In genomic region chr12:14892726-14893442, GRCh38 we compare ENCODE assay signal across 9 cellular contexts. TPM values are rescaled to one million over a fixed set of nuclear protein-coding genes. Genes with fewer than 3 reads are reported as not detected.
DNase-seq lines count a peak whose midpoint lies in the region; ATAC-seq and TF ChIP-seq lines count a peak whose summit lies in the region.
"Had no signal": no experiment of that assay in that cellular context is flagged by ENCODE, and none has a peak within 500 bp of the region (broad histone marks: within the 10 kb centered on the region; RNA-seq: fewer than 3 reads in every experiment).

No MANE protein-coding gene starts in this region.

- H3K9me3 ChIP-seq in DOHH2 (ENCODE audit: control insufficient read depth, insufficient read depth, low read length), result no peaks in the 10 kb centered on the region
- H3K9me3 ChIP-seq in Panc1 (ENCODE audit: control insufficient read depth, insufficient read depth, low read depth, low read length), result no peaks in the 10 kb centered on the region
- H3K9me3 ChIP-seq: Caco-2 had no signal

- no peaks in the 10 kb centered on the region for H3K4me1 ChIP-seq in DOHH2 (ENCODE audit: control insufficient read depth, low read length)
- H3K4me1 ChIP-seq in Panc1 (ENCODE audit: control insufficient read depth, insufficient read depth, low read length), result no peaks in the 10 kb centered on the region
- H3K4me1 ChIP-seq: Caco-2 had no signal

- DNase-seq in Panc1 (ENCODE audit: low read depth, low spot score), result no peak
- peak; percentile 20 to 53 for DNase-seq in foreskin fibroblast
- peak; percentile 66 for DNase-seq in pons (ENCODE audit: low spot score)
- DNase-seq in LoVo (ENCODE audit: low spot score), result no peak
- no peak for DNase-seq in activated naive CD4-positive, alpha-beta T cell (lab: John Stamatoyannopoulos, UW)

- H3K4me3 ChIP-seq in DOHH2 (ENCODE audit: low read length) (no peak overlapping the region), Panc1 (ENCODE audit: low read depth in 2 of 2, low read length in 2 of 2) (no peak overlapping the region), foreskin fibroblast (ENCODE audit: low read depth in 1 of 2, low read length in 2 of 2) (no peak overlapping the region)

- ATAC-seq in Panc1, result no peak
- ATAC-seq in GM18505 (IDR thresholded peaks at IDR 0.05; ENCODE audit: unreplicated experiment), result no peak
- ATAC-seq in HG02852 (IDR thresholded peaks at IDR 0.05; ENCODE audit: unreplicated experiment), result no peak

- POLR2A ChIA-PET in Panc1 (lab: Charles Lee), result no interaction called here

- no peaks in the 10 kb centered on the region for H4K20me1 ChIP-seq in DOHH2 (ENCODE audit: control insufficient read depth, insufficient read depth, low read depth, low read length)

- H3K27ac ChIP-seq in DOHH2 (ENCODE audit: low read depth, low read length), result no peak overlapping the region
- H3K27ac ChIP-seq in Panc1 (ENCODE audit: low read length), result no peak overlapping the region

- no peak overlapping the region for H3K4me2 ChIP-seq in DOHH2 (ENCODE audit: low read length)

- TF ChIP-seq CTCF in DOHH2 (IDR thresholded peaks at IDR 0.05; ENCODE audit: low read depth, low read length, poor library complexity, severe bottlenecking), result peak; percentile 36
- TF ChIP-seq CTCF in Panc1 (IDR thresholded peaks at IDR 0.05), result peak; percentile 10; the same call in 1 of the 2 replicates
- TF ChIP-seq CTCF in foreskin fibroblast (IDR thresholded peaks at IDR 0.05; ENCODE audit: low read depth, low read length), result no peak

- H3F3A ChIP-seq in DOHH2 (ENCODE audit: control insufficient read depth, insufficient read depth), result no peaks in the 10 kb centered on the region

- in situ Hi-C loops in Panc1 (cut with HindIII; ENCODE audit: low pct_unique_long_range_greater_than_20kb, low sequenced_read_pairs), result no loop called here

- no peaks in the 10 kb centered on the region for H3K9me2 ChIP-seq in DOHH2 (replicated peaks; ENCODE audit: control insufficient read depth, low read length)

- TF ChIP-seq POLR2A in GM18505 (IDR thresholded peaks at IDR 0.05; ENCODE audit: borderline replicate concordance, extremely low read depth, insufficient read depth, insufficient read length), result no peak

- intact Hi-C loops in Panc1 (cut with micrococcal nuclease; ENCODE audit: unreplicated experiment), result no loop called here

- H3K27me3 ChIP-seq in DOHH2 (ENCODE audit: control insufficient read depth, low read length) (no peaks in the 10 kb centered on the region), Panc1 (ENCODE audit: control insufficient read depth, insufficient read depth, low read length) (no peaks in the 10 kb centered on the region)

- CTCF ChIA-PET in Panc1 (lab: Charles Lee), result no interaction called here

- no peaks in the 10 kb centered on the region for H3K36me3 ChIP-seq in DOHH2 (ENCODE audit: control insufficient read depth, low read length)
- H3K36me3 ChIP-seq in Panc1 (ENCODE audit: control insufficient read depth, insufficient read depth, low read length), result no peaks in the 10 kb centered on the region

- no peaks in the 10 kb centered on the region for H3K79me2 ChIP-seq in DOHH2 (ENCODE audit: control insufficient read depth, low read length)

- BruUV-seq in Panc1 (replicated peaks; lab: Mats Ljungman, UMichigan), result no TSS peak

RNA-seq across cellular contexts. Expression of gene MGP, which starts 7.2 kb away (rescaled TPM):
- 0.72 TPM for total RNA-seq in Panc1 (2021; ENCODE audit: unreplicated experiment)
- polyA plus RNA-seq in Panc1 (2012; ENCODE audit: insufficient read length), result not detected
- total RNA-seq: Caco-2 had no signal

RNA-seq across cellular contexts. Expression of gene ERP27, which starts 45.5 kb away (rescaled TPM):
- not detected for total RNA-seq in Panc1 (2021; ENCODE audit: unreplicated experiment)
- polyA plus RNA-seq in Panc1 (2012; ENCODE audit: insufficient read length), result not detected

RNA-seq across cellular contexts. Expression of gene ART4, which starts 49.6 kb away (rescaled TPM):
- not detected for total RNA-seq in Panc1 (2021; ENCODE audit: unreplicated experiment)
- not detected for polyA plus RNA-seq in Panc1 (2012; ENCODE audit: insufficient read length)

Comparison
In these comparisons a context has a peak if more than half of its experiments do, and no peak if none do; other contexts are left out.
1. DNase-seq: peak in foreskin fibroblast (2 of 2) and pons (single experiment); none in Panc1 (single experiment), LoVo (single experiment) and activated naive CD4-positive, alpha-beta T cell (0 of 4).